ENCODE assay signal across 8 cellular contexts in genomic region chr15:56244811-56245576, GRCh38. TPM values are rescaled to one million over a fixed set of nuclear protein-coding genes. Genes with fewer than 3 reads are reported as not detected.
DNase-seq lines count a peak whose midpoint lies in the region; ATAC-seq and TF ChIP-seq lines count a peak whose summit lies in the region.

No MANE protein-coding gene starts in this region.

- peak overlapping the region; percentile 45; the same call in 2 of the 3 replicates for H2BK15ac ChIP-seq in IMR-90 (ENCODE audit: low read depth, low read length)

- H3K36me3 ChIP-seq in IMR-90 (ENCODE audit: control insufficient read depth, insufficient read depth, low read length) (no peaks in the 10 kb centered on the region), esophagus squamous epithelium (no peaks in the 10 kb centered on the region), osteoblast (ENCODE audit: insufficient read depth, low read length) (no peaks in the 10 kb centered on the region), aorta (ENCODE audit: control insufficient read depth in 1 of 2, insufficient read depth in 2 of 2, low read length in 1 of 2) (no peaks in the 10 kb centered on the region)

- DNase-seq in IMR-90 (no peak), esophagus squamous epithelium (lab: John Stamatoyannopoulos, UW) (no peak), osteoblast (ENCODE audit: insufficient read length, low spot score, missing footprints) (peak; percentile 59), aorta (peak in 1 of 2 donors; percentile 72), NOMO-1 (lab: John Stamatoyannopoulos, UW; ENCODE audit: unreplicated experiment in 2 of 2) (no peak)
- DNase-seq in activated CD8-positive, alpha-beta memory T cell treated with anti-CD3 and anti-CD28 coated beads for 48 hours (ENCODE audit: low read depth in 2 of 3, low spot score in 2 of 3) = peak; percentile 10 to 37 (median 16)

- peak overlapping the region; percentile 36 for H2BK120ac ChIP-seq in IMR-90 (ENCODE audit: low read depth, low read length)

- peaks cover 0 to 16% of the 10 kb centered on the region in 2 experiments; a peak in 2 of 4 replicates for H3K79me1 ChIP-seq in IMR-90 (ENCODE audit: low read depth in 1 of 2, low read length in 2 of 2)

- H3K14ac ChIP-seq in IMR-90 (replicated peaks; ENCODE audit: low read depth, low read length) = peak overlapping the region; percentile 34; the same call in 1 of the 2 replicates

- no peak overlapping the region for H3K4me3 ChIP-seq in IMR-90 (ENCODE audit: insufficient read depth, low read depth, low read length)
- peak overlapping the region; percentile 85 to 96 (median 92) for H3K4me3 ChIP-seq in esophagus squamous epithelium
- peak overlapping the region; percentile 82 for H3K4me3 ChIP-seq in osteoblast (ENCODE audit: insufficient read depth, low read length)
- peak overlapping the region in 1 of 2 donors; percentile 69 for H3K4me3 ChIP-seq in aorta (ENCODE audit: low read length in 2 of 2)

- H2BK20ac ChIP-seq in IMR-90 (ENCODE audit: low read depth, low read length) = peak overlapping the region; percentile 3; the same call in 1 of the 2 replicates

- H3K9me3 ChIP-seq in IMR-90 (ENCODE audit: control insufficient read depth, insufficient read depth, low read length) (no peaks in the 10 kb centered on the region), esophagus squamous epithelium (no peaks in the 10 kb centered on the region), osteoblast (ENCODE audit: low read depth, low read length) (no peaks in the 10 kb centered on the region), aorta (ENCODE audit: control insufficient read depth, low read length) (no peaks in the 10 kb centered on the region)

- H4K20me1 ChIP-seq in IMR-90 (ENCODE audit: insufficient read depth, low read length) (peaks cover 7% of the 10 kb centered on the region; the same call in 1 of the 2 replicates), osteoblast (ENCODE audit: insufficient read depth, low read length) (no peaks in the 10 kb centered on the region)

- intact Hi-C loops in IMR-90 (cut with micrococcal nuclease) = loop anchor here (5.0 kb wide), 2 partner anchors 98 to 148 kb away; no protein-coding TSS in a partner anchor
- intact Hi-C loops in esophagus squamous epithelium (cut with DNase I) = loop anchor here (5.0 kb wide), 1 partner anchor 182 kb away; no protein-coding TSS in a partner anchor
- intact Hi-C loops in aorta (cut with DNase I) = loop anchor here in 1 of 2 donors (10.0 kb wide), 2 partner anchors 140 to 250 kb away; partner anchors contain the start of gene NEDD4

- no peaks in the 10 kb centered on the region for H3K27me3 ChIP-seq in IMR-90 (ENCODE audit: control insufficient read depth, insufficient read depth, low read length)
- H3K27me3 ChIP-seq in esophagus squamous epithelium = no peaks in the 10 kb centered on the region
- H3K27me3 ChIP-seq in osteoblast (ENCODE audit: insufficient read depth, low read length) = no peaks in the 10 kb centered on the region
- H3K27me3 ChIP-seq in aorta (ENCODE audit: control insufficient read depth in 1 of 2, insufficient read depth in 2 of 2, low read length in 1 of 2) = no peaks in the 10 kb centered on the region

- peak overlapping the region; percentile 73 for H3K4ac ChIP-seq in IMR-90 (ENCODE audit: low read depth, low read length)

- dilution Hi-C loops in IMR-90 (cut with HindIII; ENCODE audit: low sequenced_read_pairs, unreplicated experiment) = no loop called here

- H3K79me2 ChIP-seq in osteoblast (ENCODE audit: insufficient read depth, low read length) = peaks cover 43% of the 10 kb centered on the region

- no peaks in the 10 kb centered on the region; the same call in 1 of the 2 replicates for H3K9me1 ChIP-seq in IMR-90 (ENCODE audit: insufficient read depth, low read length)

- H2BK5ac ChIP-seq in IMR-90 (ENCODE audit: low read depth, low read length, poor library complexity, severe bottlenecking) = peak overlapping the region; percentile 71

- peak overlapping the region; percentile 20; the same call in 1 of the 2 replicates for H2AK5ac ChIP-seq in IMR-90 (ENCODE audit: low read depth, low read length)

- peak overlapping the region; percentile 50 for H4K5ac ChIP-seq in IMR-90 (ENCODE audit: low read depth, low read length)

- POLR2A ChIA-PET in IMR-90 (lab: Charles Lee; ENCODE audit: unreplicated experiment) = no interaction called here

- no peak for TF ChIP-seq CTCF in C4-2B (conservative IDR thresholded peaks at IDR 0.05)
- TF ChIP-seq CTCF in IMR-90 (conservative IDR thresholded peaks at IDR 0.05; ENCODE audit: low read depth, low read length) = no peak
- no peak for TF ChIP-seq CTCF in esophagus squamous epithelium (IDR thresholded peaks at IDR 0.05)
- no peak for TF ChIP-seq CTCF in osteoblast (IDR thresholded peaks at IDR 0.05; ENCODE audit: extremely low read depth, low read depth, low read length)

- CTCF ChIA-PET in IMR-90 (lab: Yijun Ruan, JAX) = interaction anchor here (0.6 to 1.4 kb wide), 4 partner anchors 8 to 557 kb away, joined by 3 to 7 read pairs (median 3); no protein-coding TSS in a partner anchor

- peak overlapping the region; percentile 60 for H2AK9ac ChIP-seq in IMR-90 (replicated peaks; ENCODE audit: low read depth, low read length, poor library complexity)

- H3K27ac ChIP-seq in C4-2B = peak overlapping the region; percentile 93; the same call in 1 of the 2 replicates
- peak overlapping the region; percentile 99 for H3K27ac ChIP-seq in IMR-90 (ENCODE audit: insufficient read depth, low read length)
- H3K27ac ChIP-seq in esophagus squamous epithelium = peak overlapping the region; percentile 94 to 97 (median 96)
- no peak overlapping the region for H3K27ac ChIP-seq in osteoblast (ENCODE audit: low read depth, low read length)
- H3K27ac ChIP-seq in aorta (ENCODE audit: low read depth in 1 of 2, low read length in 2 of 2) = peak overlapping the region; percentile 23 to 94

- TF ChIP-seq POLR2A in IMR-90 (IDR thresholded peaks at IDR 0.05; ENCODE audit: low read depth, low read length) (no peak), esophagus squamous epithelium (IDR thresholded peaks at IDR 0.05) (no peak)

- H3K9ac ChIP-seq in IMR-90 (ENCODE audit: low read depth, low read length) = peak overlapping the region; percentile 86; the same call in 1 of the 2 replicates

- peak overlapping the region; percentile 81 to 91 for H4K8ac ChIP-seq in IMR-90 (ENCODE audit: low read depth in 2 of 2, low read length in 2 of 2)

- WGBS in IMR-90 (ENCODE audit: extremely low coverage in 2 of 2, insufficient read length in 1 of 2), 2 experiments = no CpG with 5 or more reads among the region's 10 CpGs
- whole genome bisulfite sequencing in esophagus squamous epithelium, 2 donors = 35 to 52% methylated on average over 3 to 6 of the region's 10 CpGs
- WGBS in aorta, 2 donors = 58 to 59% methylated on average over 10 of the region's 10 CpGs

- peaks cover 4% of the 10 kb centered on the region for H3K4me1 ChIP-seq in IMR-90 (ENCODE audit: control insufficient read depth, insufficient read depth, low read length)
- peaks cover 10 to 57% (median 18%) of the 10 kb centered on the region in 3 donors for H3K4me1 ChIP-seq in esophagus squamous epithelium
- H3K4me1 ChIP-seq in osteoblast (ENCODE audit: insufficient read depth, low read length) = peaks cover 9% of the 10 kb centered on the region
- no peaks in the 10 kb centered on the region for H3K4me1 ChIP-seq in aorta (ENCODE audit: control insufficient read depth in 1 of 2, insufficient read depth in 2 of 2, low read length in 2 of 2)

- H3K4me2 ChIP-seq in IMR-90 (ENCODE audit: low read depth, low read length) (peak overlapping the region; percentile 81), osteoblast (ENCODE audit: insufficient read depth, low read length) (peak overlapping the region; percentile 93)

- no TSS peak for BruUV-seq in IMR-90 (replicated peaks; lab: Mats Ljungman, UMichigan)

- TF ChIP-seq RAD21 in IMR-90 (IDR thresholded peaks at IDR 0.05; ENCODE audit: low read length) = no peak

- peak overlapping the region; percentile 58; the same call in 1 of the 2 replicates for H3K18ac ChIP-seq in IMR-90 (ENCODE audit: low read depth, low read length)

- H4K91ac ChIP-seq in IMR-90 (ENCODE audit: insufficient read depth, low read depth, low read length) = peak overlapping the region; percentile 66

- H3K23ac ChIP-seq in IMR-90 (ENCODE audit: low read depth, low read length) = peak overlapping the region; percentile 75

- H2AFZ ChIP-seq in IMR-90 (replicated peaks; ENCODE audit: low read length, poor library complexity) (peak overlapping the region; percentile 94), osteoblast (ENCODE audit: low read length) (peak overlapping the region; percentile 96)

- H3K56ac ChIP-seq in IMR-90 (ENCODE audit: extremely low read depth, insufficient read depth, low read length) = no peak overlapping the region

- ATAC-seq in IMR-90 (ENCODE audit: low read depth) = no peak
- peak; percentile 3 for ATAC-seq in aorta (ENCODE audit: low FRiP score)
- ATAC-seq in GM18517 (IDR thresholded peaks at IDR 0.05; ENCODE audit: unreplicated experiment) = no peak

- in situ Hi-C loops in IMR-90 (cut with MboI; ENCODE audit: low sequenced_read_pairs) = no loop called here

TF ChIP-seq in IMR-90, 13 proteins besides CTCF, POLR2A, EP300 and RAD21 (continues in another document):
- TF ChIP-seq BHLHE40 (IDR thresholded peaks at IDR 0.05; ENCODE audit: low read depth, low read length) = no peak
- TF ChIP-seq CEBPB (IDR thresholded peaks at IDR 0.05; ENCODE audit: low read depth, low read length) = no peak
- TF ChIP-seq FOS (IDR thresholded peaks at IDR 0.05; ENCODE audit: low read depth, low read length) = no peak
- TF ChIP-seq RCOR1 (IDR thresholded peaks at IDR 0.05; ENCODE audit: insufficient replicate concordance, low read length) = no peak
- TF ChIP-seq CHD1 (IDR thresholded peaks at IDR 0.05; ENCODE audit: low read depth, low read length) = no peak
- no peak for TF ChIP-seq SMC3 (IDR thresholded peaks at IDR 0.05; ENCODE audit: low read depth, low read length)
- TF ChIP-seq ELK1 (IDR thresholded peaks at IDR 0.05; ENCODE audit: borderline replicate concordance, low read depth, low read length) = no peak
- no peak for TF ChIP-seq MXI1 (IDR thresholded peaks at IDR 0.05; ENCODE audit: borderline replicate concordance, low read depth, low read length)

RNA-seq across cellular contexts. Expression of gene RFX7, which starts 1.3 kb away (rescaled TPM):
- total RNA-seq in IMR-90 (2012; rRNA removed) (6.9 and 10.6 TPM in 2 replicates), esophagus squamous epithelium (10 to 100 TPM in 2 of 4 donors, 1 to 10 TPM in 2; 7.5 to 10.7 (median 9.9) TPM), osteoblast (7.6 and 8.5 TPM in 2 replicates), aorta (10 to 100 TPM; 17.4 to 22.1 TPM)
- polyA plus RNA-seq in IMR-90 (2012; rRNA removed) (4.1 and 4.3 TPM in 2 replicates), aorta (1 to 10 TPM; 1.0 to 2.0 TPM)
- polyA plus RNA-seq in IMR-90 (2012; cell fraction: cytosol; rRNA removed) = 0.80 and 1.0 TPM in 2 replicates
- 3.5 and 17.0 TPM in 2 replicates for polyA plus RNA-seq in IMR-90 (2012; cell fraction: nucleus; rRNA removed; ENCODE audit: low replicate concordance)

Comparison
In these comparisons a context has a peak if more than half of its experiments do, and no peak if none do; other contexts are left out.
1. DNase-seq: peak in activated CD8-positive, alpha-beta memory T cell treated with anti-CD3 and anti-CD28 coated beads for 48 hours (3 of 3) and osteoblast (single experiment); none in IMR-90 (single experiment), esophagus squamous epithelium (single experiment) and NOMO-1 (0 of 2).